In genomic region chr12:12518919-12519318, GRCh38 we compare ENCODE assay signal across 23 cellular contexts. TPM values are rescaled to one million over a fixed set of nuclear protein-coding genes. Genes with fewer than 3 reads are reported as not detected.
A peak's percentile ranks its signal among the peaks of the same experiment; 100 is the strongest.
DNase-seq lines count a peak whose midpoint lies in the region; ATAC-seq, FAIRE-seq and TF ChIP-seq lines count a peak whose summit lies in the region.
"Had no signal": no experiment of that assay in that cellular context is flagged by ENCODE, and none has a peak within 500 bp of the region (broad histone marks: within the 10 kb centered on the region; RNA-seq: fewer than 3 reads in every experiment).

No MANE protein-coding gene starts in this region.

- no peak for TF ChIP-seq EP300 in A549 (IDR thresholded peaks at IDR 0.05)

- H3K27ac Mint-ChIP-seq in HFFc6: no peak overlapping the region
- H3K27ac Mint-ChIP-seq: activated naive CD4-positive, alpha-beta T cell treated with anti-CD3 and anti-CD28 coated beads for 36 hours; naive B cell had no signal

- H3K4me1 ChIP-seq in A549: peaks cover 28% of the 10 kb centered on the region
- H3K4me1 ChIP-seq in colonic mucosa: peaks cover 17% of the 10 kb centered on the region
- H3K4me1 ChIP-seq in neuron (ENCODE audit: insufficient read depth, low read length): peaks cover 61% of the 10 kb centered on the region
- H3K4me1 ChIP-seq: ascending aorta, uterus had no signal

- no peak for ATAC-seq in A549
- no peak for ATAC-seq in HG02588 (IDR thresholded peaks at IDR 0.05; ENCODE audit: unreplicated experiment)
- ATAC-seq in esophagus mucosa: no peak
- no peak for ATAC-seq in GM18517 (IDR thresholded peaks at IDR 0.05; ENCODE audit: unreplicated experiment)
- ATAC-seq: activated T-cell treated with anti-CD3 and anti-CD28 coated beads, Interleukin-2, amount 50 U/mL, for 4 hours; gastroesophageal sphincter; sciatic nerve had no signal

- CTCF ChIA-PET in A549 (lab: Yijun Ruan, JAX): interaction anchor here (0.6 to 1.0 kb wide), 2 partner anchors 137 to 583 kb away, joined by 3 read pairs; no protein-coding TSS in a partner anchor

- no peak for TF ChIP-seq RAD21 in A549 (conservative IDR thresholded peaks at IDR 0.05 in 1 of 2, IDR thresholded peaks at IDR 0.05 in 1 of 2)

- no peak for DNase-seq in A549 (ENCODE audit: low read depth in 1 of 2, low spot score in 1 of 2)
- peak; percentile 9 for DNase-seq in HFFc6
- DNase-seq in colonic mucosa: no peak
- no peak for DNase-seq in activated CD8-positive, alpha-beta memory T cell treated with anti-CD3 and anti-CD28 coated beads, Interleukin-2, amount 50 U/mL, for 48 hours
- DNase-seq: activated naive CD4-positive, alpha-beta T cell treated with anti-CD3 and anti-CD28 coated beads for 36 hours; activated T-cell treated with anti-CD3 and anti-CD28 coated beads, Interleukin-2, amount 50 U/mL, for 4 hours; C1 segment of cervical spinal cord; effector memory CD4-positive, alpha-beta T cell; naive B cell; NCI-H1417; NCI-H524; ovary; uterus had no signal

- H3K27me3 ChIP-seq in colonic mucosa (no peaks in the 10 kb centered on the region), neuron (ENCODE audit: insufficient read depth, low read length) (no peaks in the 10 kb centered on the region)
- H3K27me3 ChIP-seq: ascending aorta, esophagus muscularis mucosa, gastroesophageal sphincter, ovary, uterus had no signal

- no peak overlapping the region for H3K4me3 Mint-ChIP-seq in HFFc6
- H3K4me3 Mint-ChIP-seq: activated naive CD4-positive, alpha-beta T cell treated with anti-CD3 and anti-CD28 coated beads for 36 hours; activated T-cell treated with anti-CD3 and anti-CD28 coated beads, Interleukin-2, amount 50 U/mL, for 4 hours; naive B cell had no signal

- POLR2A ChIA-PET in A549 (lab: Yijun Ruan, JAX): no interaction called here

- no peaks in the 10 kb centered on the region for H3K9me3 Mint-ChIP-seq in HFFc6
- H3K9me3 Mint-ChIP-seq: activated naive CD4-positive, alpha-beta T cell treated with anti-CD3 and anti-CD28 coated beads for 36 hours; activated T-cell treated with anti-CD3 and anti-CD28 coated beads, Interleukin-2, amount 50 U/mL, for 4 hours; naive B cell had no signal

- TF ChIP-seq POLR2A in A549 (IDR thresholded peaks at IDR 0.05; ENCODE audit: low read length): no peak

- intact Hi-C loops in colonic mucosa (cut with DNase I): no loop called here

- peaks cover 7% of the 10 kb centered on the region for H3K4me1 Mint-ChIP-seq in HFFc6 (ENCODE audit: low read depth)
- H3K4me1 Mint-ChIP-seq: naive B cell had no signal

- H3K4me3 ChIP-seq in A549 (no peak overlapping the region), colonic mucosa (no peak overlapping the region), neuron (ENCODE audit: low read length) (peak overlapping the region; percentile 72)
- H3K4me3 ChIP-seq: ascending aorta, esophagus muscularis mucosa, gastroesophageal sphincter, ovary, uterus had no signal

- H3K27me3 Mint-ChIP-seq in HFFc6 (ENCODE audit: insufficient read depth): no peaks in the 10 kb centered on the region
- H3K27me3 Mint-ChIP-seq: naive B cell had no signal

- H3K36me3 ChIP-seq in colonic mucosa (no peaks in the 10 kb centered on the region), neuron (ENCODE audit: insufficient read depth, low read length) (peaks cover 42% of the 10 kb centered on the region)
- H3K36me3 ChIP-seq: ovary, uterus had no signal

- H3K4me2 ChIP-seq in A549: peak overlapping the region; percentile 7; the same call in 1 of the 3 replicates

- no peak overlapping the region for H2AFZ ChIP-seq in neuron (ENCODE audit: low read depth, low read length)

- H3K27ac ChIP-seq in A549 (no peak overlapping the region), colonic mucosa (peak overlapping the region; percentile 58)
- H3K27ac ChIP-seq: ascending aorta, esophagus muscularis mucosa, gastroesophageal sphincter, ovary, RWPE1, uterus had no signal

- H3K9ac ChIP-seq in colonic mucosa (ENCODE audit: low read depth in 2 of 2, low read length in 2 of 2): peak overlapping the region in 1 of 2 donors; percentile 35

- no peak for FAIRE-seq in A549 (lab: Jason Lieb, UNC)
- FAIRE-seq: H54 had no signal

- no peak for TF ChIP-seq CTCF in A549 (IDR thresholded peaks at IDR 0.05)
- TF ChIP-seq CTCF in HFFc6 (IDR thresholded peaks at IDR 0.05): no peak
- TF ChIP-seq CTCF in colonic mucosa (IDR thresholded peaks at IDR 0.05): no peak

- WGBS in A549 (ENCODE audit: missing lambda C conversion rate): 69% methylated on average over 4 of the region's 4 CpGs

- no peaks in the 10 kb centered on the region for H3K9me3 ChIP-seq in A549
- no peaks in the 10 kb centered on the region for H3K9me3 ChIP-seq in colonic mucosa
- H3K9me3 ChIP-seq in neuron (ENCODE audit: low read length): no peaks in the 10 kb centered on the region
- H3K9me3 ChIP-seq: ascending aorta, esophagus muscularis mucosa, gastroesophageal sphincter, ovary, uterus had no signal

- no peaks in the 10 kb centered on the region for H3K36me3 Mint-ChIP-seq in HFFc6 (ENCODE audit: low read depth)
- H3K36me3 Mint-ChIP-seq: naive B cell had no signal

TF ChIP-seq in A549, 52 proteins besides CTCF, POLR2A, EP300 and RAD21:
- TF ChIP-seq ATOH8 (CRISPR knock-in tag; IDR thresholded peaks at IDR 0.05; ENCODE audit: low read depth): no peak
- no peak for TF ChIP-seq BHLHE40 (IDR thresholded peaks at IDR 0.05; ENCODE audit: low read depth, low read length)
- TF ChIP-seq ELK1 (IDR thresholded peaks at IDR 0.05; ENCODE audit: low read depth, low read length): no peak
- TF ChIP-seq FOSB (CRISPR knock-in tag; IDR thresholded peaks at IDR 0.05): no peak
- TF ChIP-seq BCL3 (IDR thresholded peaks at IDR 0.05): no peak
- no peak for TF ChIP-seq TP53 (CRISPR knock-in tag; IDR thresholded peaks at IDR 0.05)
- no peak for TF ChIP-seq ZSCAN20 (CRISPR knock-in tag; IDR thresholded peaks at IDR 0.05)
TF ChIP-seq in A549: peak in this region for 0.

RNA-seq across cellular contexts. Expression of gene DUSP16, which starts 43.7 kb away (rescaled TPM):
- polyA plus RNA-seq in A549 (2011; rRNA removed) (34.7 and 43.0 TPM in 2 replicates), A549 (2017; fragmentation: RNase III; extraction: RNeasy Plus Mini Kit Qiagen cat#74134 plus additional on column Dnase treatment) (13.1 to 19.0 TPM (median 18.2 TPM) in 3 replicates)
- polyA plus RNA-seq in A549 (2012; cell fraction: cytosol; rRNA removed): 5.9 and 7.2 TPM in 2 replicates
- polyA plus RNA-seq in A549 (2012; cell fraction: nucleus; rRNA removed): 6.1 and 6.2 TPM in 2 replicates
- 40.7 and 54.4 TPM in 2 replicates for polyA minus RNA-seq in A549 (2011; rRNA and poly(A)+ RNA removed)
- total RNA-seq in HFFc6 (2021; fragmentation: NEBNext Ultra II Directional; extraction: Animal tissue kit (Norgen Biotek cat#: 25700)): 1 to 10 TPM; 5.9 to 8.9 (median 7.4) TPM
- total RNA-seq in colonic mucosa (10 to 100 TPM; 47.5 to 60.2 TPM), esophagus mucosa (22.3 TPM)
